ENCODE assay signal across 10 cellular contexts in the genomic region with DNA sequence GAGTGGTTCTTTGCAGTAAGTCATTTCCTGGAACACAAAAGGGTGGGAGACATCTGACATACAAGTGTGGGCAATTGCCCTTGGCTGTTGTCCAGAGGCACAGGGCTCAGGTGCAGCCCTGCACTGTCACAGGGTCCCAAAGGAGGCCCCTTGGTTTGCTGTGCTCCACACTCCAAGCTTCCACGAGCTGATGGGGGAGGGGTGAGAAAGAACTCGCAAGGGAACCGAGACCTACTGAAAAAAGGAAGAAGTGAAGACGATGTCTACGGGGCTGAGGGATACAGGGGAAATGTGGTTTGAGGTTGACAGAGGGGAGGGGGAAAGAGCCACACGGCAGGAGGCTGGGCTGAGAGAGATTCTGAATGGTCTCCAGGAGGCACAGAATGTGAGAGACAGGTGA.
DNase-seq lines count a peak whose midpoint lies in the region; ATAC-seq and TF ChIP-seq lines count a peak whose summit lies in the region.
"Had no signal": no experiment of that assay in that cellular context is flagged by ENCODE, and none has a peak within 500 bp of the region (broad histone marks: within the 10 kb centered on the region; RNA-seq: fewer than 3 reads in every experiment).

No MANE protein-coding gene starts in this region.

- no peaks in the 10 kb centered on the region for H3K36me3 ChIP-seq in WERI-Rb-1

- H3K9me3 ChIP-seq in WERI-Rb-1 (ENCODE audit: severe bottlenecking): no peaks in the 10 kb centered on the region

- TF ChIP-seq POLR2A in GM18505 (IDR thresholded peaks at IDR 0.05; ENCODE audit: borderline replicate concordance, extremely low read depth, insufficient read depth, insufficient read length): no peak

- H3K27ac ChIP-seq in WERI-Rb-1: peak overlapping the region; percentile 17; the same call in 1 of the 2 replicates

- no peaks in the 10 kb centered on the region for H3K27me3 ChIP-seq in WERI-Rb-1 (ENCODE audit: insufficient read depth, low read depth, severe bottlenecking)

- no peaks in the 10 kb centered on the region for H3K36me3 Mint-ChIP-seq in nephron (ENCODE audit: low read depth)
- H3K36me3 Mint-ChIP-seq: activated naive CD4-positive, alpha-beta T cell treated with anti-CD3 and anti-CD28 coated beads, Interleukin-2, amount 50 U/mL, for 72 hours had no signal

- peak; percentile 58 for ATAC-seq in GM18505 (IDR thresholded peaks at IDR 0.05; ENCODE audit: unreplicated experiment)
- peak; percentile 44 for ATAC-seq in HG02885 (IDR thresholded peaks at IDR 0.05; ENCODE audit: poor library complexity, unreplicated experiment)
- ATAC-seq in SK-N-SH treated with all-trans-retinoic acid at 6 μM for 48 hours: no peak
- no peak for ATAC-seq in GM18873 (IDR thresholded peaks at IDR 0.05; ENCODE audit: low FRiP score, unreplicated experiment)

- no peaks in the 10 kb centered on the region for H3K9me3 Mint-ChIP-seq in nephron
- H3K9me3 Mint-ChIP-seq: activated naive CD4-positive, alpha-beta T cell treated with anti-CD3 and anti-CD28 coated beads, Interleukin-2, amount 50 U/mL, for 72 hours had no signal

- no peak for DNase-seq in WERI-Rb-1
- DNase-seq in RPMI8226: no peak
- DNase-seq in foreskin fibroblast: no peak
- DNase-seq: NCI-H345 had no signal

- H3K27ac Mint-ChIP-seq in nephron: peak overlapping the region in 2 of 3 experiments; percentile 70 to 76
- H3K27ac Mint-ChIP-seq: activated naive CD4-positive, alpha-beta T cell treated with anti-CD3 and anti-CD28 coated beads, Interleukin-2, amount 50 U/mL, for 72 hours had no signal

- H3K27me3 Mint-ChIP-seq in nephron (ENCODE audit: low read depth): peaks cover 39% of the 10 kb centered on the region

- peaks cover 48% of the 10 kb centered on the region for H3K4me1 Mint-ChIP-seq in nephron

- H3K4me3 Mint-ChIP-seq in nephron: no peak overlapping the region

- H3K4me3 ChIP-seq in WERI-Rb-1 (ENCODE audit: low read depth, low read length) (no peak overlapping the region), foreskin fibroblast (ENCODE audit: low read depth in 1 of 2, low read length in 2 of 2) (no peak overlapping the region)

- TF ChIP-seq CTCF in WERI-Rb-1 (IDR thresholded peaks at IDR 0.05; ENCODE audit: low read depth, low read length) (no peak), nephron (IDR thresholded peaks at IDR 0.05; ENCODE audit: unreplicated experiment in 3 of 3) (no peak), foreskin fibroblast (IDR thresholded peaks at IDR 0.05; ENCODE audit: low read depth, low read length) (no peak)

TF ChIP-seq in SK-N-SH treated with all-trans-retinoic acid at 6 μM for 48 hours, 23 proteins besides CTCF, POLR2A, EP300 and RAD21:
- TF ChIP-seq ISL1 (CRISPR knock-in tag; IDR thresholded peaks at IDR 0.05) (no peak), CREB5 (CRISPR knock-in tag; IDR thresholded peaks at IDR 0.05; ENCODE audit: low read depth) (no peak), ZFP3 (CRISPR knock-in tag; IDR thresholded peaks at IDR 0.05) (no peak), PATZ1 (CRISPR knock-in tag; IDR thresholded peaks at IDR 0.05; ENCODE audit: borderline replicate concordance) (no peak), TOX (CRISPR knock-in tag; IDR thresholded peaks at IDR 0.05; ENCODE audit: borderline replicate concordance) (no peak)

Comparison
In these comparisons a context has a peak if more than half of its experiments do, and no peak if none do; other contexts are left out.
1. ATAC-seq: peak in GM18505 (single experiment) and HG02885 (single experiment); none in SK-N-SH treated with all-trans-retinoic acid at 6 μM for 48 hours (single experiment) and GM18873 (single experiment).